16 cellular contexts compared by ENCODE assay signal in the genomic region with DNA sequence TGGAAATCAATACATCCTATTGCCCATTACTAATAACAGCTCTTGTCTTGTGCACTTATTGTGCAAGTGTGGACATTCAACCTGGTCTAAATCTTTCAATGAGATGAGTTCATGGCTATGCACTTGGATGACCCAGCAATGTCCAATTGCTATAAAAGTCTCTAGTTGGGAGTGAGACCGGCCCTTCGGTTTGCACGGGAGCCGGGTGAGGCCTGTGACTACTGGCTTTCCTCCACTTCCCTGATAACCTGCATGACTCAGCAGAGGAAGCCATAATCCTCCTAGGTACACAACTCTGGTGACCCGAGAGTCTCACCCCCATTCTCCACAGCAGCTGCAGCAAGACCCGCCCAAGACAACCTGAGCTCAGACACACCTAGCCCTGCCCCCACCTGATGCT.
DNase-seq lines count a peak whose midpoint lies in the region; ATAC-seq and TF ChIP-seq lines count a peak whose summit lies in the region.
"Had no signal": no experiment of that assay in that cellular context is flagged by ENCODE, and none has a peak within 500 bp of the region (broad histone marks: within the 10 kb centered on the region; RNA-seq: fewer than 3 reads in every experiment).

No MANE protein-coding gene starts in this region.

- TF ChIP-seq CTCF in PC-3 (conservative IDR thresholded peaks at IDR 0.05; ENCODE audit: low read depth, low read length) = no peak
- no peak for TF ChIP-seq CTCF in endodermal cell (conservative IDR thresholded peaks at IDR 0.05)

- no peaks in the 10 kb centered on the region for H3K9me2 ChIP-seq in PC-3 (replicated peaks; ENCODE audit: low read length)

- no peaks in the 10 kb centered on the region for H3K79me2 ChIP-seq in PC-3 (ENCODE audit: low read length)

- intact Hi-C loops in PC-3 (cut with micrococcal nuclease) (no loop called here), left colon (cut with DNase I, micrococcal nuclease) (no loop called here), left ventricle myocardium superior (cut with micrococcal nuclease) (no loop called here)
- intact Hi-C loops in naive thymus-derived CD4-positive, alpha-beta T cell (cut with micrococcal nuclease) = no loop called here

- H3K4me2 ChIP-seq in PC-3 (ENCODE audit: low read length) = no peak overlapping the region
- H3K4me2 ChIP-seq: GM23338 had no signal

- CTCF ChIA-PET in PC-3 (lab: Charles Lee) = no interaction called here
- CTCF ChIA-PET in naive thymus-derived CD4-positive, alpha-beta T cell (lab: Charles Lee) = no interaction called here

- ATAC-seq in PC-3 (no peak), left colon (peak; percentile 79), left ventricle myocardium superior (no peak), HG03442 (IDR thresholded peaks at IDR 0.05; ENCODE audit: unreplicated experiment) (no peak)
- ATAC-seq in naive thymus-derived CD4-positive, alpha-beta T cell = no peak
- ATAC-seq: GM12878, GM23338, HCT116 had no signal

- no peaks in the 10 kb centered on the region for H3K27me3 ChIP-seq in PC-3 (ENCODE audit: low read length)
- no peaks in the 10 kb centered on the region for H3K27me3 ChIP-seq in endodermal cell (ENCODE audit: control insufficient read depth, insufficient read depth, low read length, poor library complexity, severe bottlenecking)
- no peaks in the 10 kb centered on the region for H3K27me3 ChIP-seq in naive thymus-derived CD4-positive, alpha-beta T cell (ENCODE audit: control insufficient read depth in 2 of 2, insufficient read depth in 2 of 2, low read length in 2 of 2)

- H3K27me3 Mint-ChIP-seq in endodermal cell (ENCODE audit: insufficient read depth) = no peaks in the 10 kb centered on the region
- H3K27me3 Mint-ChIP-seq in naive thymus-derived CD4-positive, alpha-beta T cell = peaks cover 7 to 27% (median 16%) of the 10 kb centered on the region in 5 donors

- H3K9me3 Mint-ChIP-seq in endodermal cell = peaks cover 7% of the 10 kb centered on the region
- peaks cover 0 to 8% (median 0%) of the 10 kb centered on the region in 11 donors for H3K9me3 Mint-ChIP-seq in naive thymus-derived CD4-positive, alpha-beta T cell
- H3K9me3 Mint-ChIP-seq: CD4-positive, alpha-beta memory T cell; GM23338; H9 had no signal

- no TSS peak for BruUV-seq in PC-3 (replicated peaks; lab: Mats Ljungman, UMichigan)

- H4K20me1 ChIP-seq in PC-3 (ENCODE audit: low read length) = no peaks in the 10 kb centered on the region

- 79 to 97% methylated on average over 5 to 6 of the region's 6 CpGs for WGBS in endodermal cell (ENCODE audit: insufficient coverage in 1 of 2, insufficient read length in 1 of 2), 2 experiments

- H3K4me1 Mint-ChIP-seq in endodermal cell = peaks cover 66% of the 10 kb centered on the region
- peaks cover 0 to 53% (median 0%) of the 10 kb centered on the region in 7 donors for H3K4me1 Mint-ChIP-seq in naive thymus-derived CD4-positive, alpha-beta T cell

- H3K4me1 ChIP-seq in PC-3 (ENCODE audit: insufficient read depth, low read length) (peaks cover 13% of the 10 kb centered on the region), endodermal cell (ENCODE audit: control insufficient read depth, insufficient read depth, low read length) (peaks cover 17% of the 10 kb centered on the region)
- no peaks in the 10 kb centered on the region for H3K4me1 ChIP-seq in naive thymus-derived CD4-positive, alpha-beta T cell (ENCODE audit: control insufficient read depth in 2 of 2, insufficient read depth in 2 of 2, low read length in 2 of 2)
- H3K4me1 ChIP-seq: Caco-2 had no signal

- no peak overlapping the region for H2AFZ ChIP-seq in PC-3 (ENCODE audit: low read length)
- H2AFZ ChIP-seq: GM23338 had no signal

- no peaks in the 10 kb centered on the region for H3K36me3 ChIP-seq in PC-3 (ENCODE audit: low read depth, low read length)
- H3K36me3 ChIP-seq in endodermal cell (ENCODE audit: control insufficient read depth, insufficient read depth, low read length) = no peaks in the 10 kb centered on the region
- H3K36me3 ChIP-seq in naive thymus-derived CD4-positive, alpha-beta T cell (ENCODE audit: control insufficient read depth in 2 of 3, insufficient read depth in 3 of 3, low read length in 3 of 3) = no peaks in the 10 kb centered on the region

- H3K4me3 ChIP-seq in PC-3 (ENCODE audit: low read length) (no peak overlapping the region), endodermal cell (ENCODE audit: low read length) (no peak overlapping the region)
- no peak overlapping the region for H3K4me3 ChIP-seq in naive thymus-derived CD4-positive, alpha-beta T cell (ENCODE audit: low read length)
- H3K4me3 ChIP-seq: GM12878, GM23338 had no signal

- POLR2A ChIA-PET in PC-3 (lab: Charles Lee; ENCODE audit: unreplicated experiment) = no interaction called here
- POLR2A ChIA-PET in naive thymus-derived CD4-positive, alpha-beta T cell (lab: Charles Lee) = no interaction called here

- no peaks in the 10 kb centered on the region for H3K36me3 Mint-ChIP-seq in endodermal cell (ENCODE audit: low read depth)
- peaks cover 0 to 20% (median 0%) of the 10 kb centered on the region in 5 donors for H3K36me3 Mint-ChIP-seq in naive thymus-derived CD4-positive, alpha-beta T cell
- H3K36me3 Mint-ChIP-seq: CD4-positive, alpha-beta memory T cell had no signal

- H3K9me3 ChIP-seq in PC-3 (ENCODE audit: low read length) (no peaks in the 10 kb centered on the region), endodermal cell (ENCODE audit: control insufficient read depth, low read length) (peaks cover 10% of the 10 kb centered on the region)
- no peaks in the 10 kb centered on the region for H3K9me3 ChIP-seq in naive thymus-derived CD4-positive, alpha-beta T cell (ENCODE audit: control insufficient read depth in 2 of 3, low read length in 3 of 3)
- H3K9me3 ChIP-seq: Caco-2 had no signal

- H3K4me3 Mint-ChIP-seq in endodermal cell = peak overlapping the region; percentile 17
- H3K4me3 Mint-ChIP-seq in naive thymus-derived CD4-positive, alpha-beta T cell = no peak overlapping the region
- H3K4me3 Mint-ChIP-seq: CD4-positive, alpha-beta memory T cell; GM23338; H9 had no signal

- no peaks in the 10 kb centered on the region for H3F3A ChIP-seq in PC-3 (ENCODE audit: low read length, unreplicated experiment)

- H3K9ac ChIP-seq in PC-3 (ENCODE audit: low read length) (no peak overlapping the region), endodermal cell (ENCODE audit: extremely low read depth, low read length, poor library complexity, severe bottlenecking) (peak overlapping the region; percentile 69)

- DNase-seq in PC-3 (peak; percentile 29), endodermal cell (no peak), left colon (peak; percentile 16 to 26), left ventricle myocardium superior (no peak)
- DNase-seq in stimulated activated naive CD4-positive, alpha-beta T cell treated with Interleukin-2 at 50 U/mL for 16 hours (lab: John Stamatoyannopoulos, UW) = no peak
- DNase-seq in naive thymus-derived CD4-positive, alpha-beta T cell = no peak
- DNase-seq: C1 segment of cervical spinal cord; Caco-2; CD4-positive, alpha-beta memory T cell; DMS153; DND-41; H9 had no signal

- H3K27ac ChIP-seq in PC-3 (ENCODE audit: low read length) (no peak overlapping the region), endodermal cell (ENCODE audit: low read depth, low read length) (no peak overlapping the region)
- no peak overlapping the region for H3K27ac ChIP-seq in naive thymus-derived CD4-positive, alpha-beta T cell (ENCODE audit: low read depth, low read length)

- peak overlapping the region; percentile 94 for H3K27ac Mint-ChIP-seq in endodermal cell
- no peak overlapping the region for H3K27ac Mint-ChIP-seq in naive thymus-derived CD4-positive, alpha-beta T cell
- H3K27ac Mint-ChIP-seq: CD4-positive, alpha-beta memory T cell; GM23338; H9 had no signal

Comparison
In these comparisons a context has a peak if more than half of its experiments do, and no peak if none do; other contexts are left out.
1. DNase-seq: peak in PC-3 (single experiment) and left colon (2 of 2); none in endodermal cell (single experiment), stimulated activated naive CD4-positive, alpha-beta T cell treated with Interleukin-2 at 50 U/mL for 16 hours (single experiment), left ventricle myocardium superior (single experiment) and naive thymus-derived CD4-positive, alpha-beta T cell (0 of 9).